28 cellular contexts compared by ENCODE assay signal in the genomic region with DNA sequence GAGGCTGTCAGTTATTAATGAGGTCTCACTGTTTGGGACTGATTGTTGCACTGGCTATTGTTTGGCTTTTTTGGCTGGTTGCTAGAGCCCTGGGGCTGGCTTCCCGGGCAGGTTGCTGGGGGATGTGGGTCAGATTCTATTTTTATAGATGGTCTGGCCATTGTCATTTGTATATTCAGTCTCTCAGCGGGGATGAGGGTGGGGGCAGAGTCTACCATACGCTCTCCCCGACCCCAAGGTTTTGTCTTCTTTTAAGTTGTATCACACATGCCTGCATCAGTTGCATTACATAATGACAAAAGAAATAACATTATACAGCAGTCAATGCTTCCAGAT.
A peak's percentile ranks its signal among the peaks of the same experiment; 100 is the strongest.
DNase-seq lines count a peak whose midpoint lies in the region; ATAC-seq, FAIRE-seq and TF ChIP-seq lines count a peak whose summit lies in the region.
"Had no signal": no experiment of that assay in that cellular context is flagged by ENCODE, and none has a peak within 500 bp of the region (broad histone marks: within the 10 kb centered on the region; RNA-seq: fewer than 3 reads in every experiment).

No MANE protein-coding gene starts in this region.

- H3K9ac ChIP-seq in HUES6 (ENCODE audit: low read length) (no peak overlapping the region), iPS-18a (ENCODE audit: low read length) (no peak overlapping the region)
- H3K9ac ChIP-seq: BLaER1 treated with 17β-estradiol and CSF1 and Interleukin-3, amounts not matched to agents 10 nM and 100 nM had no signal

- no peaks in the 10 kb centered on the region for H3K27me3 ChIP-seq in left ventricle myocardium inferior (ENCODE audit: low read depth)
- H3K27me3 ChIP-seq in HUES6 (ENCODE audit: control insufficient read depth, insufficient read depth, low read length): no peaks in the 10 kb centered on the region
- no peaks in the 10 kb centered on the region for H3K27me3 ChIP-seq in iPS-18a (ENCODE audit: control insufficient read depth, insufficient read depth, low read length)
- H3K27me3 ChIP-seq in psoas muscle (ENCODE audit: insufficient read depth in 3 of 3, low read length in 2 of 3): no peaks in the 10 kb centered on the region
- H3K27me3 ChIP-seq: BLaER1 treated with 17β-estradiol and CSF1 and Interleukin-3, amounts not matched to agents 10 nM and 100 nM had no signal

- H3K4me3 ChIP-seq in left ventricle myocardium inferior (no peak overlapping the region), HUES6 (ENCODE audit: low read depth, low read length) (peak overlapping the region; percentile 13; the same call in 1 of the 2 replicates), iPS-18a (ENCODE audit: low read length) (peak overlapping the region; percentile 44), psoas muscle (no peak overlapping the region)
- H3K4me3 ChIP-seq: A549; BLaER1 treated with 17β-estradiol and CSF1 and Interleukin-3, amounts not matched to agents 10 nM and 100 nM; SK-N-MC had no signal

- DNase-seq in left ventricle myocardium superior: peak; percentile 34
- DNase-seq in left ventricle myocardium inferior: no peak
- no peak for DNase-seq in psoas muscle
- no peak for DNase-seq in NCI-H774 (lab: John Stamatoyannopoulos, UW)
- DNase-seq in iPS-NIHi7 (ENCODE audit: extremely low spot score): no peak
- no peak for DNase-seq in GM12891 (ENCODE audit: insufficient read length, low spot score)
- DNase-seq: AML-193; CD4-positive, alpha-beta memory T cell; COR-L47; DMS79; EL; GF-D8; NCI-H1048; NCI-H1417; NCI-H1694; NCI-H2029 treated with DMSO at 0.1 percent for 48 hours; NCI-H446 treated with DMSO at 0.1 percent for 48 hours; NCI-H526; RPMI8226; SIG-M5 had no signal

- 37 to 52% (median 50%) methylated on average over 4 of the region's 4 CpGs for WGBS in psoas muscle, 3 donors

- no peaks in the 10 kb centered on the region for H3K9me3 ChIP-seq in left ventricle myocardium inferior (replicated peaks)
- no peaks in the 10 kb centered on the region for H3K9me3 ChIP-seq in HUES6 (ENCODE audit: control insufficient read depth, insufficient read depth, low read depth, low read length)
- no peaks in the 10 kb centered on the region for H3K9me3 ChIP-seq in iPS-18a (ENCODE audit: control insufficient read depth, low read depth, low read length)
- H3K9me3 ChIP-seq in psoas muscle: no peaks in the 10 kb centered on the region
- H3K9me3 ChIP-seq: A549; BLaER1 treated with 17β-estradiol and CSF1 and Interleukin-3, amounts not matched to agents 10 nM and 100 nM had no signal

- no peaks in the 10 kb centered on the region for H3K36me3 ChIP-seq in left ventricle myocardium inferior
- no peaks in the 10 kb centered on the region for H3K36me3 ChIP-seq in HUES6 (ENCODE audit: control insufficient read depth, insufficient read depth, low read length)
- H3K36me3 ChIP-seq in iPS-18a (ENCODE audit: control insufficient read depth, low read depth, low read length): no peaks in the 10 kb centered on the region
- no peaks in the 10 kb centered on the region for H3K36me3 ChIP-seq in psoas muscle (ENCODE audit: insufficient read depth in 1 of 2, low read depth in 1 of 2)
- H3K36me3 ChIP-seq: BLaER1 treated with 17β-estradiol and CSF1 and Interleukin-3, amounts not matched to agents 10 nM and 100 nM had no signal

- no peak for FAIRE-seq in GM12891 (lab: Jason Lieb, UNC)
- FAIRE-seq: A549, GM12892, H54, HTR-8/SVneo had no signal

- TF ChIP-seq CTCF in left ventricle myocardium inferior (IDR thresholded peaks at IDR 0.05; ENCODE audit: borderline replicate concordance) (no peak), psoas muscle (IDR thresholded peaks at IDR 0.05) (no peak)

- peak; percentile 79 for ATAC-seq in left ventricle myocardium superior
- ATAC-seq in psoas muscle: peak; percentile 54 to 88 (median 83)
- ATAC-seq: A549 had no signal

- H3K4me1 ChIP-seq in left ventricle myocardium inferior (peaks cover 20% of the 10 kb centered on the region), HUES6 (ENCODE audit: control insufficient read depth, insufficient read depth, low read length) (peaks cover 39% of the 10 kb centered on the region), iPS-18a (ENCODE audit: control insufficient read depth, low read depth, low read length) (peaks cover 30% of the 10 kb centered on the region), psoas muscle (no peaks in the 10 kb centered on the region)

- no peak for TF ChIP-seq POLR2A in GM12891 (IDR thresholded peaks at IDR 0.05; ENCODE audit: low read depth, low read length)

- H3K27ac ChIP-seq in left ventricle myocardium inferior (replicated peaks) (no peak overlapping the region), HUES6 (ENCODE audit: low read depth, low read length) (no peak overlapping the region), iPS-18a (ENCODE audit: low read length) (peak overlapping the region; percentile 42), psoas muscle (no peak overlapping the region)
- H3K27ac ChIP-seq: BLaER1 treated with 17β-estradiol and CSF1 and Interleukin-3, amounts not matched to agents 10 nM and 100 nM; SK-N-MC had no signal

- intact Hi-C loops in left ventricle myocardium superior (cut with micrococcal nuclease) (no loop called here), left ventricle myocardium inferior (cut with micrococcal nuclease) (no loop called here), psoas muscle (cut with DNase I) (no loop called here)

TF ChIP-seq in GM12891, 5 proteins besides CTCF, POLR2A, EP300 and RAD21:
- no peak for TF ChIP-seq POU2F2 (IDR thresholded peaks at IDR 0.05; ENCODE audit: low read depth, low read length)
- no peak for TF ChIP-seq POLR2AphosphoS5 (IDR thresholded peaks at IDR 0.05; ENCODE audit: low read depth, low read length)
- no peak for TF ChIP-seq SPI1 (IDR thresholded peaks at IDR 0.05; ENCODE audit: low read depth, low read length)
- TF ChIP-seq TAF1 (IDR thresholded peaks at IDR 0.05; ENCODE audit: low read depth, low read length): no peak
- TF ChIP-seq PAX5 (IDR thresholded peaks at IDR 0.05; ENCODE audit: insufficient read depth, low read length, severe bottlenecking): no peak

Comparison
In these comparisons a context has a peak if more than half of its experiments do, and no peak if none do; other contexts are left out.
1. H3K4me3 ChIP-seq: peak in HUES6 (single experiment) and iPS-18a (single experiment); none in left ventricle myocardium inferior (single experiment) and psoas muscle (single experiment).